In genomic region chr16:241866-242265, GRCh38 we compare ENCODE assay signal across 13 cellular contexts. TPM values are rescaled to one million over a fixed set of nuclear protein-coding genes. Genes with fewer than 3 reads are reported as not detected.
A peak's percentile ranks its signal among the peaks of the same experiment; 100 is the strongest.
DNase-seq lines count a peak whose midpoint lies in the region; ATAC-seq lines count a peak whose summit lies in the region.
"Had no signal": no experiment of that assay in that cellular context is flagged by ENCODE, and none has a peak within 500 bp of the region (broad histone marks: within the 10 kb centered on the region; RNA-seq: fewer than 3 reads in every experiment).

No MANE protein-coding gene starts in this region.

- H3K4me1 Mint-ChIP-seq in stimulated activated naive B cell treated with anti-CD40 and anti-IgM and Interleukin-4, amounts not matched to agents 10 μg/mL and 1 μg/mL and 100 μg/mL, for 72 hours = peaks cover 16 to 53% of the 10 kb centered on the region in 2 donors

- H3K9me3 ChIP-seq in SK-N-MC (ENCODE audit: low read depth, low read length) (no peaks in the 10 kb centered on the region), skeletal muscle tissue (ENCODE audit: control insufficient read depth in 3 of 3, low read length in 3 of 3) (no peaks in the 10 kb centered on the region)
- H3K9me3 ChIP-seq in effector memory CD4-positive, alpha-beta T cell (ENCODE audit: control insufficient read depth, low read length) = no peaks in the 10 kb centered on the region
- H3K9me3 ChIP-seq: BE2C, thoracic aorta had no signal

- H3K27ac ChIP-seq in SK-N-MC (peak overlapping the region; percentile 25; the same call in 1 of the 2 replicates), skeletal muscle tissue (ENCODE audit: low read depth, low read length) (peak overlapping the region; percentile 1)
- H3K27ac ChIP-seq in effector memory CD4-positive, alpha-beta T cell (ENCODE audit: insufficient read depth, low read length, poor library complexity, severe bottlenecking) = no peak overlapping the region
- H3K27ac ChIP-seq: thoracic aorta had no signal

- no peak overlapping the region for H3K4me3 ChIP-seq in SK-N-MC
- no peak overlapping the region for H3K4me3 ChIP-seq in skeletal muscle tissue (ENCODE audit: low read length in 3 of 3)
- H3K4me3 ChIP-seq in effector memory CD4-positive, alpha-beta T cell (ENCODE audit: insufficient read depth, low read depth, low read length, poor library complexity, severe bottlenecking) = no peak overlapping the region
- H3K4me3 ChIP-seq: skin epidermis, thoracic aorta had no signal

- no peaks in the 10 kb centered on the region for H3K27me3 Mint-ChIP-seq in stimulated activated naive B cell treated with anti-CD40 and anti-IgM and Interleukin-4, amounts not matched to agents 10 μg/mL and 1 μg/mL and 100 μg/mL, for 72 hours

- H3K27ac Mint-ChIP-seq in stimulated activated naive B cell treated with anti-CD40 and anti-IgM and Interleukin-4, amounts not matched to agents 10 μg/mL and 1 μg/mL and 100 μg/mL, for 72 hours = no peak overlapping the region
- H3K27ac Mint-ChIP-seq: activated naive CD8-positive, alpha-beta T cell treated with anti-CD3 and anti-CD28 coated beads, Interleukin-2, amount 10 ng/mL, durations not matched to agents 7 days and 5 days had no signal

- peaks cover 14 to 30% (median 29%) of the 10 kb centered on the region in 3 donors for H3K4me1 ChIP-seq in skeletal muscle tissue (ENCODE audit: control insufficient read depth in 3 of 3, insufficient read depth in 3 of 3, low read length in 3 of 3)
- no peaks in the 10 kb centered on the region for H3K4me1 ChIP-seq in effector memory CD4-positive, alpha-beta T cell (ENCODE audit: control insufficient read depth, insufficient read depth, low read length, poor library complexity, severe bottlenecking)
- H3K4me1 ChIP-seq: BE2C had no signal

- H3K36me3 ChIP-seq in SK-N-MC (ENCODE audit: insufficient read depth, low read length) = peaks cover 3% of the 10 kb centered on the region; the same call in 1 of the 2 replicates
- H3K36me3 ChIP-seq in skeletal muscle tissue (ENCODE audit: control insufficient read depth in 3 of 3, insufficient read depth in 3 of 3, low read length in 3 of 3) = peaks cover 0 to 2% (median 0%) of the 10 kb centered on the region in 3 donors
- H3K36me3 ChIP-seq in effector memory CD4-positive, alpha-beta T cell (ENCODE audit: control insufficient read depth, insufficient read depth, low read length) = no peaks in the 10 kb centered on the region
- H3K36me3 ChIP-seq: BE2C, thoracic aorta had no signal

- H3K27me3 ChIP-seq in skeletal muscle tissue (ENCODE audit: control insufficient read depth in 3 of 3, insufficient read depth in 3 of 3, low read length in 3 of 3) = no peaks in the 10 kb centered on the region
- no peaks in the 10 kb centered on the region for H3K27me3 ChIP-seq in effector memory CD4-positive, alpha-beta T cell (replicated peaks; ENCODE audit: control insufficient read depth, insufficient read depth, low read length, poor library complexity, severe bottlenecking)
- H3K27me3 ChIP-seq: BE2C had no signal

- H3K36me3 Mint-ChIP-seq in stimulated activated naive B cell treated with anti-CD40 and anti-IgM and Interleukin-4, amounts not matched to agents 10 μg/mL and 1 μg/mL and 100 μg/mL, for 72 hours = peaks cover 22 to 33% of the 10 kb centered on the region in 2 donors

- DNase-seq in ELR (ENCODE audit: low read depth) = peak; percentile 27
- no peak for DNase-seq in SK-N-MC (ENCODE audit: low read depth, low spot score)
- DNase-seq in foreskin melanocyte = peak; percentile 52
- DNase-seq in effector memory CD4-positive, alpha-beta T cell = no peak
- no peak for DNase-seq in stimulated activated naive B cell treated with anti-CD40 and anti-IgM and Interleukin-4, amounts not matched to agents 10 μg/mL and 1 μg/mL and 100 μg/mL, for 72 hours
- no peak for DNase-seq in AG08396 (ENCODE audit: low spot score)
- DNase-seq: activated naive CD8-positive, alpha-beta T cell treated with anti-CD3 and anti-CD28 coated beads, Interleukin-2, amount 10 ng/mL, durations not matched to agents 7 days and 5 days; BE2C; NCI-H1048 had no signal

- no peak for ATAC-seq in stimulated activated naive B cell treated with anti-CD40 and anti-IgM and Interleukin-4, amounts not matched to agents 10 μg/mL and 1 μg/mL and 100 μg/mL, for 72 hours (replicated peaks)
- ATAC-seq: left lobe of liver had no signal

- no peak overlapping the region for H3K4me3 Mint-ChIP-seq in stimulated activated naive B cell treated with anti-CD40 and anti-IgM and Interleukin-4, amounts not matched to agents 10 μg/mL and 1 μg/mL and 100 μg/mL, for 72 hours
- H3K4me3 Mint-ChIP-seq: activated naive CD8-positive, alpha-beta T cell treated with anti-CD3 and anti-CD28 coated beads, Interleukin-2, amount 10 ng/mL, durations not matched to agents 7 days and 5 days had no signal

- no peak overlapping the region for H3K9ac ChIP-seq in SK-N-MC (ENCODE audit: insufficient read length)
- H3K9ac ChIP-seq in skeletal muscle tissue (ENCODE audit: low read depth in 1 of 3, low read length in 3 of 3) = no peak overlapping the region

- H3K9me3 Mint-ChIP-seq in stimulated activated naive B cell treated with anti-CD40 and anti-IgM and Interleukin-4, amounts not matched to agents 10 μg/mL and 1 μg/mL and 100 μg/mL, for 72 hours = no peaks in the 10 kb centered on the region
- H3K9me3 Mint-ChIP-seq: activated naive CD8-positive, alpha-beta T cell treated with anti-CD3 and anti-CD28 coated beads, Interleukin-2, amount 10 ng/mL, durations not matched to agents 7 days and 5 days had no signal

RNA-seq across cellular contexts. Expression of gene FAM234A, which starts 7.2 kb away (rescaled TPM):
- 23.5 TPM for total RNA-seq in skeletal muscle tissue

RNA-seq across cellular contexts. Expression of gene LUC7L, which starts 12.6 kb away (rescaled TPM):
- 38.1 TPM for total RNA-seq in skeletal muscle tissue

RNA-seq across cellular contexts. Expression of gene RGS11, which starts 33.9 kb away (rescaled TPM):
- total RNA-seq in skeletal muscle tissue = 0.52 TPM
- total RNA-seq: activated naive CD8-positive, alpha-beta T cell treated with anti-CD3 and anti-CD28 coated beads, Interleukin-2, amount 10 ng/mL, durations not matched to agents 7 days and 5 days had no signal

RNA-seq across cellular contexts. Expression of gene ARHGDIG, which starts 38.5 kb away (rescaled TPM):
- total RNA-seq in skeletal muscle tissue = 1.0 TPM
- total RNA-seq: activated naive CD8-positive, alpha-beta T cell treated with anti-CD3 and anti-CD28 coated beads, Interleukin-2, amount 10 ng/mL, durations not matched to agents 7 days and 5 days; thoracic aorta had no signal

RNA-seq across cellular contexts. Expression of gene PDIA2, which starts 41.1 kb away (rescaled TPM):
- under 0.01 TPM for total RNA-seq in skeletal muscle tissue

Comparison
In these comparisons a context has a peak if more than half of its experiments do, and no peak if none do; other contexts are left out.
1. DNase-seq: peak in ELR (single experiment) and foreskin melanocyte (single experiment); none in SK-N-MC (single experiment), effector memory CD4-positive, alpha-beta T cell (0 of 3), stimulated activated naive B cell treated with anti-CD40 and anti-IgM and Interleukin-4, amounts not matched to agents 10 μg/mL and 1 μg/mL and 100 μg/mL, for 72 hours (single experiment) and AG08396 (single experiment).